In the genomic region with DNA sequence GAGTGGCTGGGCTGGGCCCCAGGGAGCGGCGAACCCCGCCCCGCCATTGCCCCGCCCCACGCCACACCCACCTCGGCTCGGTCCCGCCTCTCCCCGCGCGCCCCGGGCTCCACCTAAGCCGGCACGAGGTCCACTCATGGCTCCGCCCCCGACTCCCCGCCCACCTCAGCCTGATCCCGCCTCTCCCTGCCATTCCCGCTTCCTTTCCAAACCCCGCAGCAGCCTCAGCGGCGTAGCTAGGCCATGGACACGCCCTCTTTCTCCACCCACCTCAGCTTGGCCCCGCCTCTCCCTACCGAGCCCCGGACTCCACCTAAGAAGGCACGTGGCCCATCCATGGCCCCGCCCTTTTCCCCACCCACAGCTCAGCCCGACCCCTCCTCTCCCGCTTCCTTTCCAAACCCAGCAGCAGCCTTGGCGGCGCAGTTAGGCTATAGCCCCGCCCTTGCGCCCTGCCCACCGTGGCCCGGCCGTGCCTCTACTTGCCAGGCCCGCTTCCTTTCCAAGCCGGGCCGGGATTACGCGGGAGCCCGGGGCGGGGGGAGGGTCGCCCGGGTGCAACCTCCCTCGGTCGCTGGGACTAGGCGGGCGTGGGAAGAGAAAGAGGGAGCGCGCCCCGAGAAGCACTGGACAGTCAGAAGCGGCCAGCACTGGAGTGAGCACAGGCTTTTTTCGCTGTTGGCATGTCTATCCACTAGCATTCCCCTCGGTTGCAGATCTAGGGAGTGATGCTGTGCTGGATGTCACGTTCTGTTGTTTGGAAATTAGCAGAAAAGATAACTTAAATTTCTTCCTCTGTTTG, we compare ENCODE assay signal across 8 cellular contexts. TPM values are rescaled to one million over a fixed set of nuclear protein-coding genes. Genes with fewer than 3 reads are reported as not detected.
DNase-seq lines count a peak whose midpoint lies in the region; ATAC-seq and TF ChIP-seq lines count a peak whose summit lies in the region.

TSS of gene RELL1 (minus strand) at position 4 of the 802 bp plus-strand sequence. CDS start 89 bp downstream, outside the sequence.

- H3K4me3 ChIP-seq in KMS-11 (IDR thresholded peaks at IDR 0.05; ENCODE audit: insufficient read depth, low read depth, low read length) = no peak within 1 kb of the TSS
- H3K4me3 ChIP-seq in Peyer's patch = peak within 1 kb of the TSS; percentile 85 to 94 (median 90)
- H3K4me3 ChIP-seq in mucosa of rectum (ENCODE audit: low read length in 2 of 2) = peak within 1 kb of the TSS; percentile 88 to 90

- H3K9ac ChIP-seq in KMS-11 (peak within 1 kb of the TSS; percentile 57; the same call in 1 of the 2 replicates), mucosa of rectum (ENCODE audit: low read depth in 1 of 2, low read length in 2 of 2) (peak within 1 kb of the TSS; percentile 88 to 99)

- no peak for TF ChIP-seq POLR2A in Peyer's patch (IDR thresholded peaks at IDR 0.05)
- TF ChIP-seq POLR2A in erythroblast (IDR thresholded peaks at IDR 0.05; ENCODE audit: low read length) = peak; percentile 55

- no peaks in the 10 kb centered on the region for H3K36me3 ChIP-seq in KMS-11 (ENCODE audit: insufficient read depth)
- H3K36me3 ChIP-seq in Peyer's patch = no peaks in the 10 kb centered on the region
- no peaks in the 10 kb centered on the region for H3K36me3 ChIP-seq in mucosa of rectum (ENCODE audit: control insufficient read depth in 2 of 2, insufficient read depth in 2 of 2, low read length in 2 of 2)

- H3K4me1 ChIP-seq in KMS-11 (ENCODE audit: low read depth, poor library complexity, severe bottlenecking) (peaks cover 25% of the 10 kb centered on the region), Peyer's patch (peaks cover 0 to 34% (median 3%) of the 10 kb centered on the region in 4 donors), mucosa of rectum (ENCODE audit: control insufficient read depth in 2 of 2, insufficient read depth in 2 of 2, low read length in 2 of 2) (peaks cover 8 to 27% of the 10 kb centered on the region in 2 donors)

- H3K9me3 ChIP-seq in Peyer's patch = no peaks in the 10 kb centered on the region
- no peaks in the 10 kb centered on the region for H3K9me3 ChIP-seq in mucosa of rectum (ENCODE audit: control insufficient read depth in 2 of 2, low read length in 2 of 2)

- no peaks in the 10 kb centered on the region for H4K20me1 ChIP-seq in KMS-11 (ENCODE audit: insufficient read depth)

- peak within 1 kb of the TSS; percentile 90 for H2AFZ ChIP-seq in KMS-11 (ENCODE audit: low read depth)

- no peaks in the 10 kb centered on the region for H3K79me2 ChIP-seq in KMS-11 (ENCODE audit: insufficient read depth, low read depth)

- H3K27me3 ChIP-seq in KMS-11 (ENCODE audit: insufficient read depth, low read depth) = no peaks in the 10 kb centered on the region
- no peaks in the 10 kb centered on the region for H3K27me3 ChIP-seq in Peyer's patch
- no peaks in the 10 kb centered on the region for H3K27me3 ChIP-seq in mucosa of rectum (ENCODE audit: control insufficient read depth in 2 of 2, insufficient read depth in 2 of 2, low read length in 2 of 2)

- peak within 1 kb of the TSS; percentile 31; the same call in 1 of the 2 replicates for H3K27ac ChIP-seq in KMS-11
- peak within 1 kb of the TSS; percentile 93 to 99 (median 98) for H3K27ac ChIP-seq in Peyer's patch
- peak within 1 kb of the TSS; percentile 95 to 96 for H3K27ac ChIP-seq in mucosa of rectum (ENCODE audit: low read depth in 2 of 2, low read length in 2 of 2)

- peak; percentile 80 for ATAC-seq in GM21786 (IDR thresholded peaks at IDR 0.05; ENCODE audit: unreplicated experiment)

- TF ChIP-seq CTCF in KMS-11 (conservative IDR thresholded peaks at IDR 0.05; ENCODE audit: low read depth, low read length) = no peak
- TF ChIP-seq CTCF in Peyer's patch (IDR thresholded peaks at IDR 0.05) = peak in 1 of 6 experiments; percentile 18

- H3K4me2 ChIP-seq in KMS-11 = peak within 1 kb of the TSS; percentile 54

- DNase-seq in DMS153 (lab: John Stamatoyannopoulos, UW) = peak; percentile 92
- DNase-seq in Peyer's patch = peak; percentile 99 to 100 (median 100)
- DNase-seq in activated T-cell treated with anti-CD3 and anti-CD28 coated beads, Interleukin-2, amount 50 U/mL, for 48 hours = peak; percentile 100
- DNase-seq in erythroblast (lab: John Stamatoyannopoulos, UW) = peak; percentile 98 to 99
- peak; percentile 96 to 97 for DNase-seq in stimulated activated CD8-positive, alpha-beta memory T cell treated with anti-CD3 and anti-CD28 coated beads, Interleukin-4, amount 100 ng/mL, for 4 hours (ENCODE audit: low read depth in 2 of 2, low spot score in 1 of 2)

RNA-seq across cellular contexts. Expression of gene RELL1, which starts in this region (rescaled TPM):
- 10 to 100 TPM; 43.2 to 76.2 (median 55.8) TPM for total RNA-seq in Peyer's patch

Comparison
In these comparisons a context has a peak if more than half of its experiments do, and no peak if none do; other contexts are left out.
1. H3K27ac ChIP-seq: peak in every context shown above with its lines; median percentile 98 in Peyer's patch; 96 in mucosa of rectum; 31 in KMS-11.